ENCODE assay signal across 32 cellular contexts in genomic region chr15:84765675-84766074, GRCh38.
"Had no signal": no experiment of that assay in that cellular context is flagged by ENCODE, and none has a peak within 500 bp of the region (broad histone marks: within the 10 kb centered on the region; RNA-seq: fewer than 3 reads in every experiment).

No MANE protein-coding gene starts in this region.

- H3K4me1 Mint-ChIP-seq: brain had no signal

- H3K27ac Mint-ChIP-seq: activated CD8-positive, alpha-beta memory T cell treated with anti-CD3 and anti-CD28 coated beads, Interleukin-2, amount 10 ng/mL, durations not matched to agents 7 days and 5 days; activated CD8-positive, alpha-beta T cell treated with anti-CD3 and anti-CD28 coated beads, Interleukin-2, amount 10 ng/mL, durations not matched to agents 7 days and 5 days; activated naive CD4-positive, alpha-beta T cell treated with anti-CD3 and anti-CD28 coated beads, Interleukin-2, amount 10 ng/mL, durations not matched to agents 7 days and 5 days; brain; effector memory CD8-positive, alpha-beta T cell had no signal

- H3K4me3 Mint-ChIP-seq: activated B cell treated with CpG ODN at 0.5 μM for 24 hours; activated CD4-positive, alpha-beta T cell treated with anti-CD3 and anti-CD28 coated beads for 36 hours; activated CD4-positive, alpha-beta T cell treated with anti-CD3 and anti-CD28 coated beads, Interleukin-2, amount 10 ng/mL, durations not matched to agents 7 days and 5 days; activated CD8-positive, alpha-beta memory T cell treated with anti-CD3 and anti-CD28 coated beads, Interleukin-2, amount 10 ng/mL, durations not matched to agents 7 days and 5 days; activated CD8-positive, alpha-beta T cell treated with anti-CD3 and anti-CD28 coated beads, Interleukin-2, amount 10 ng/mL, durations not matched to agents 7 days and 5 days; activated naive CD4-positive, alpha-beta T cell treated with anti-CD3 and anti-CD28 coated beads, Interleukin-2, amount 10 ng/mL, durations not matched to agents 7 days and 5 days; activated naive CD8-positive, alpha-beta T cell treated with anti-CD3 and anti-CD28 coated beads, Interleukin-2, amount 10 ng/mL, durations not matched to agents 7 days and 5 days; brain; effector memory CD8-positive, alpha-beta T cell; T-cell; T-helper 1 cell treated with Interleukin-12 subunit alpha and Interleukin-12 subunit beta and Interleukin-4 antibody, amounts not matched to agents 30 μg/mL and 1 μg/mL, for 36 hours; T-helper 2 cell treated with Interferon-gamma antibody and Interleukin-4, amounts not matched to agents 5 μg/mL and 100 μg/mL, for 36 hours had no signal

- DNase-seq: activated B cell treated with CpG ODN at 0.5 μM for 24 hours; activated CD4-positive, alpha-beta T cell treated with anti-CD3 and anti-CD28 coated beads for 36 hours; activated CD4-positive, alpha-beta T cell treated with anti-CD3 and anti-CD28 coated beads, Interleukin-2, amount 10 ng/mL, durations not matched to agents 7 days and 5 days; activated CD4-positive, alpha-beta T cell treated with anti-CD3 and anti-CD28 coated beads, Interleukin-2, amount 50 U/mL, for 4 hours; activated CD4-positive, CD25-positive, alpha-beta regulatory T cell treated with anti-CD3 and anti-CD28 coated beads, Interleukin-2, amount 50 U/mL, for 72 hours; activated CD8-positive, alpha-beta memory T cell treated with anti-CD3 and anti-CD28 coated beads, Interleukin-2, amount 10 ng/mL, durations not matched to agents 7 days and 5 days; activated CD8-positive, alpha-beta memory T cell treated with anti-CD3 and anti-CD28 coated beads, Interleukin-2, amount 50 U/mL, for 4 hours; activated CD8-positive, alpha-beta T cell treated with anti-CD3 and anti-CD28 coated beads, Interleukin-2, amount 10 ng/mL, durations not matched to agents 7 days and 5 days; activated gamma-delta T cell; activated naive CD4-positive, alpha-beta T cell; activated naive CD4-positive, alpha-beta T cell treated with anti-CD3 and anti-CD28 coated beads, Interleukin-2, amount 10 ng/mL, durations not matched to agents 7 days and 5 days; activated naive CD8-positive, alpha-beta T cell treated with anti-CD3 and anti-CD28 coated beads, Interleukin-2, amount 10 ng/mL, durations not matched to agents 7 days and 5 days; activated T-cell treated with anti-CD3 and anti-CD28 coated beads, Interleukin-2, amount 50 U/mL, for 1 hour; cortex of kidney; effector CD4-positive, alpha-beta T cell; effector memory CD8-positive, alpha-beta T cell; esophagus squamous epithelium; foreskin melanocyte; heart right ventricle; SW 1271; T-cell; T1000; WERI-Rb-1 had no signal

- H3K27me3 Mint-ChIP-seq: activated B cell treated with CpG ODN at 0.5 μM for 24 hours; activated CD4-positive, alpha-beta T cell treated with anti-CD3 and anti-CD28 coated beads for 36 hours; activated CD4-positive, alpha-beta T cell treated with anti-CD3 and anti-CD28 coated beads, Interleukin-2, amount 10 ng/mL, durations not matched to agents 7 days and 5 days; activated CD8-positive, alpha-beta memory T cell treated with anti-CD3 and anti-CD28 coated beads, Interleukin-2, amount 10 ng/mL, durations not matched to agents 7 days and 5 days; activated naive CD4-positive, alpha-beta T cell treated with anti-CD3 and anti-CD28 coated beads, Interleukin-2, amount 10 ng/mL, durations not matched to agents 7 days and 5 days; activated naive CD8-positive, alpha-beta T cell treated with anti-CD3 and anti-CD28 coated beads, Interleukin-2, amount 10 ng/mL, durations not matched to agents 7 days and 5 days; effector memory CD8-positive, alpha-beta T cell; T-cell had no signal

- ATAC-seq: activated CD4-positive, alpha-beta T cell treated with anti-CD3 and anti-CD28 coated beads for 36 hours; activated CD8-positive, alpha-beta memory T cell treated with anti-CD3 and anti-CD28 coated beads, Interleukin-2, amount 10 ng/mL, durations not matched to agents 7 days and 5 days; activated CD8-positive, alpha-beta T cell treated with anti-CD3 and anti-CD28 coated beads, Interleukin-2, amount 10 ng/mL, durations not matched to agents 7 days and 5 days; effector memory CD8-positive, alpha-beta T cell; gastroesophageal sphincter; heart right ventricle; T-cell had no signal

- H3K27ac ChIP-seq: ascending aorta, breast epithelium, cardiac muscle cell, epithelial cell of prostate, esophagus squamous epithelium, gastroesophageal sphincter, heart right ventricle, WERI-Rb-1 had no signal

- H3K9me3 Mint-ChIP-seq: activated B cell treated with CpG ODN at 0.5 μM for 24 hours; activated CD4-positive, alpha-beta T cell treated with anti-CD3 and anti-CD28 coated beads, Interleukin-2, amount 10 ng/mL, durations not matched to agents 7 days and 5 days; activated naive CD4-positive, alpha-beta T cell treated with anti-CD3 and anti-CD28 coated beads, Interleukin-2, amount 10 ng/mL, durations not matched to agents 7 days and 5 days; activated naive CD4-positive, alpha-beta T cell treated with anti-CD3 and anti-CD28 coated beads, Interleukin-2, amount 50 U/mL, for 72 hours; activated naive CD8-positive, alpha-beta T cell treated with anti-CD3 and anti-CD28 coated beads, Interleukin-2, amount 10 ng/mL, durations not matched to agents 7 days and 5 days; brain; effector memory CD8-positive, alpha-beta T cell; T-cell; T-helper 1 cell treated with Interleukin-12 subunit alpha and Interleukin-12 subunit beta and Interleukin-4 antibody, amounts not matched to agents 30 μg/mL and 1 μg/mL, for 36 hours; T-helper 2 cell treated with Interferon-gamma antibody and Interleukin-4, amounts not matched to agents 5 μg/mL and 100 μg/mL, for 36 hours had no signal
